In the genomic region with DNA sequence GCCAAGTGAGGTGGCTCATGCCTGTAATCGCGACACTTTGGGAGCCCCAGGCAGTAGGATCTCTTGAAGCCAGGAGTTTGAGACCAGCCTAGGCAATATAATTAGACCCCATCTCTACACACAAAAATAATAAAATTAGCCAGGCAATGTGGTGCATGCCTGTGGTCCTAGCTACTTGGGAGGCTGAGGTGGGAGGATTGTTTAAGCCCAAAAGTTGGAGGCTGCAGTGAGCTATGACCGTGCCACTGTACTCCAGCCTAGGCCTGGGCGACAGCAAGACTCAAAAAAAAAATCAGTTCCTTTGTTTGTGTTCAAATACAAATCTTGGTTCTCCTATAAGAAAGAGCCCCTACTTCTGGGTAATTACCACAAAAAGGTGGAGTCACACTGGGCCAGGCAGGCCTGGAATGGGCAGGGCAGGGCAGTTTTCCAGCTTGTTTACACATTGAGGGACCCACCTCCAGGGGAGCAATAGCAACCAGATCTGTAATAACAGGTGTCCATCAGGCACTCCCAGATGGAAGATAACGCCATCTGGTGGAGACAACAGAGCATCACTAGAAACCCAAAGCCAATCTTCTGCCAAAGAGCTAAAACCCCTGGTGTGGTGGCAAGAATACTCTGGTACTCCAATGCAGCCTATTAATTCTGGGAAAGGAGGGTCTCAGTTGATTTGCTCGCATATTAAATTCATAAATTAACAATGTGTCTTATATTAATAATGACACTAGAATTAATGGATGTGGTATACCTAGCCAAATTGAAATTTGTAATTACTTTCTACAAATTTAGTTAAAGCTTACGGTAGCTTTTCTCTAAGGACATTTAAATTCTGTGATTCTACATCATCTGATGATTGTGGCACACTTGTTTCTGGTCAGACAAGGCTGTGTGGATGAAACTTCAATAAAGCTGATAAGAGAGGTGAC, we compare ENCODE assay signal across 9 cellular contexts. TPM values are rescaled to one million over a fixed set of nuclear protein-coding genes. Genes with fewer than 3 reads are reported as not detected.
DNase-seq lines count a peak whose midpoint lies in the region; ATAC-seq and TF ChIP-seq lines count a peak whose summit lies in the region.
"Had no signal": no experiment of that assay in that cellular context is flagged by ENCODE, and none has a peak within 500 bp of the region (broad histone marks: within the 10 kb centered on the region; RNA-seq: fewer than 3 reads in every experiment).

No MANE protein-coding gene starts in this region.

- no peak overlapping the region for H3K4me3 ChIP-seq in breast epithelium
- H3K4me3 ChIP-seq: BLaER1 treated with 17β-estradiol and CSF1 and Interleukin-3, amounts not matched to agents 10 nM and 100 nM had no signal

- H3K27me3 Mint-ChIP-seq in T-helper 17 cell, result no peaks in the 10 kb centered on the region

- peak; percentile 77 for DNase-seq in activated effector memory CD4-positive, alpha-beta T cell treated with anti-CD3 and anti-CD28 coated beads, Interleukin-2, amount 50 U/mL, for 16 hours
- DNase-seq in activated effector memory CD4-positive, alpha-beta T cell treated with Interleukin-2 at 50 U/mL for 16 hours, result no peak
- DNase-seq in NCI-H2081 (lab: John Stamatoyannopoulos, UW) (peak; percentile 91 to 95), T-helper 17 cell (peak in 2 of 3 donors; percentile 13 to 38), breast epithelium (ENCODE audit: low spot score in 2 of 2) (peak; percentile 70 to 82), iris pigment epithelial cell (ENCODE audit: low read depth) (peak; percentile 71)
- DNase-seq in stimulated activated CD4-positive, alpha-beta T cell treated with anti-CD3 and anti-CD28 coated beads, Interleukin-4, amount 100 ng/mL, for 24 hours, result peak; percentile 64

- peak; percentile 71 for ATAC-seq in HG02981 (IDR thresholded peaks at IDR 0.05; ENCODE audit: unreplicated experiment)
- peak; percentile 87 for ATAC-seq in T-helper 17 cell

- peak overlapping the region; percentile 37 to 64 for H3K27ac ChIP-seq in breast epithelium
- H3K27ac ChIP-seq: BLaER1 treated with 17β-estradiol and CSF1 and Interleukin-3, amounts not matched to agents 10 nM and 100 nM had no signal

- H3K27ac Mint-ChIP-seq in T-helper 17 cell, result peak overlapping the region; percentile 83

- peak; percentile 36 to 80 (median 80) for TF ChIP-seq CTCF in breast epithelium (IDR thresholded peaks at IDR 0.05)

- no peak for TF ChIP-seq POLR2A in breast epithelium (IDR thresholded peaks at IDR 0.05)

- H3K4me1 Mint-ChIP-seq in T-helper 17 cell, result peaks cover 13% of the 10 kb centered on the region

- no peak overlapping the region for H3K4me3 Mint-ChIP-seq in T-helper 17 cell

- peaks cover under 1% of the 10 kb centered on the region for H3K36me3 ChIP-seq in breast epithelium

- no peaks in the 10 kb centered on the region for H3K4me1 ChIP-seq in breast epithelium
- H3K4me1 ChIP-seq: BLaER1 treated with 17β-estradiol and CSF1 and Interleukin-3, amounts not matched to agents 10 nM and 100 nM had no signal

- H3K36me3 Mint-ChIP-seq in T-helper 17 cell (ENCODE audit: low read depth), result peaks cover 7% of the 10 kb centered on the region

- no peaks in the 10 kb centered on the region for H3K9me3 ChIP-seq in T-helper 17 cell (ENCODE audit: control insufficient read depth, low read length, poor library complexity, severe bottlenecking)
- no peaks in the 10 kb centered on the region for H3K9me3 ChIP-seq in breast epithelium

- intact Hi-C loops in breast epithelium (cut with DNase I; ENCODE audit: low total_unique reads), result no loop called here

- no peaks in the 10 kb centered on the region for H3K27me3 ChIP-seq in breast epithelium
- H3K27me3 ChIP-seq: BLaER1 treated with 17β-estradiol and CSF1 and Interleukin-3, amounts not matched to agents 10 nM and 100 nM had no signal

RNA-seq across cellular contexts. Expression of a gene that starts 13.2 kb away (rescaled TPM):
- total RNA-seq in T-helper 17 cell (100 to 1,000 TPM; 207 to 266 TPM), breast epithelium (10 to 100 TPM; 47.5 to 91.6 (median 53.3) TPM)

RNA-seq across cellular contexts. Expression of a gene that starts 38.7 kb away (rescaled TPM):
- total RNA-seq in T-helper 17 cell (under 1 TPM; 0.47 to 0.50 TPM), breast epithelium (10 to 100 TPM in 2 of 3 donors, 1 to 10 TPM in 1; 1.4 to 34.0 (median 17.7) TPM)
